ENCODE assay signal across 25 cellular contexts in genomic region chr16:71792176-71792575, GRCh38. TPM values are rescaled to one million over a fixed set of nuclear protein-coding genes. Genes with fewer than 3 reads are reported as not detected.
DNase-seq lines count a peak whose midpoint lies in the region; ATAC-seq and TF ChIP-seq lines count a peak whose summit lies in the region.
"Had no signal": no experiment of that assay in that cellular context is flagged by ENCODE, and none has a peak within 500 bp of the region (broad histone marks: within the 10 kb centered on the region; RNA-seq: fewer than 3 reads in every experiment).

No MANE protein-coding gene starts in this region.

- intact Hi-C loops in CD14-positive monocyte (cut with micrococcal nuclease), result no loop called here
- intact Hi-C loops in naive thymus-derived CD4-positive, alpha-beta T cell (cut with micrococcal nuclease), result loop anchor here in 1 of 2 donors (5.0 kb wide), 1 partner anchor 90 kb away; the partner anchor contains the start of gene ZNF821

- H3K27ac Mint-ChIP-seq in CD14-positive monocyte, result peak overlapping the region in 4 of 7 donors; percentile 2 to 38 (median 18)
- H3K27ac Mint-ChIP-seq in central memory CD8-positive, alpha-beta T cell (ENCODE audit: low read depth), result peak overlapping the region; percentile 61
- peak overlapping the region in 8 of 9 donors; percentile 7 to 65 (median 42) for H3K27ac Mint-ChIP-seq in naive thymus-derived CD4-positive, alpha-beta T cell

- POLR2A ChIA-PET in naive thymus-derived CD4-positive, alpha-beta T cell (lab: Charles Lee), result no interaction called here

- no peak for ATAC-seq in central memory CD8-positive, alpha-beta T cell (replicated peaks; ENCODE audit: extremely low read depth, poor library complexity, severe bottlenecking)
- no peak for ATAC-seq in naive thymus-derived CD4-positive, alpha-beta T cell
- no peak for ATAC-seq in GM21528 (IDR thresholded peaks at IDR 0.05; ENCODE audit: low FRiP score, unreplicated experiment)
- no peak for ATAC-seq in HG03469 (IDR thresholded peaks at IDR 0.05; ENCODE audit: unreplicated experiment)
- ATAC-seq: T-cell had no signal

- peaks cover 36 to 58% of the 10 kb centered on the region in 2 donors for H3K36me3 Mint-ChIP-seq in CD14-positive monocyte
- H3K36me3 Mint-ChIP-seq in central memory CD8-positive, alpha-beta T cell (ENCODE audit: insufficient read depth), result peaks cover 25% of the 10 kb centered on the region
- H3K36me3 Mint-ChIP-seq in naive thymus-derived CD4-positive, alpha-beta T cell, result peaks cover 7 to 38% (median 14%) of the 10 kb centered on the region in 5 donors

- H3K9me3 Mint-ChIP-seq in CD14-positive monocyte, result no peaks in the 10 kb centered on the region
- H3K9me3 Mint-ChIP-seq in central memory CD8-positive, alpha-beta T cell, result no peaks in the 10 kb centered on the region
- H3K9me3 Mint-ChIP-seq in naive thymus-derived CD4-positive, alpha-beta T cell, result no peaks in the 10 kb centered on the region
- H3K9me3 Mint-ChIP-seq: T-cell had no signal

- H3K4me1 Mint-ChIP-seq in CD14-positive monocyte, result peaks cover 32% of the 10 kb centered on the region
- peaks cover 62% of the 10 kb centered on the region for H3K4me1 Mint-ChIP-seq in central memory CD8-positive, alpha-beta T cell
- H3K4me1 Mint-ChIP-seq in naive thymus-derived CD4-positive, alpha-beta T cell, result peaks cover 47 to 94% (median 83%) of the 10 kb centered on the region in 7 donors

- H3K27me3 ChIP-seq in naive thymus-derived CD4-positive, alpha-beta T cell (ENCODE audit: control insufficient read depth in 2 of 2, insufficient read depth in 2 of 2, low read length in 2 of 2), result no peaks in the 10 kb centered on the region
- H3K27me3 ChIP-seq: thyroid gland had no signal

- H3K9me3 ChIP-seq in naive thymus-derived CD4-positive, alpha-beta T cell (ENCODE audit: control insufficient read depth in 2 of 3, low read length in 3 of 3), result no peaks in the 10 kb centered on the region
- H3K9me3 ChIP-seq: thyroid gland had no signal

- peaks cover 0 to 2% (median 0%) of the 10 kb centered on the region in 3 donors for H3K27me3 Mint-ChIP-seq in CD14-positive monocyte (ENCODE audit: low read depth in 3 of 3)
- H3K27me3 Mint-ChIP-seq in central memory CD8-positive, alpha-beta T cell, result no peaks in the 10 kb centered on the region
- no peaks in the 10 kb centered on the region for H3K27me3 Mint-ChIP-seq in naive thymus-derived CD4-positive, alpha-beta T cell
- H3K27me3 Mint-ChIP-seq: T-cell had no signal

- no peak for TF ChIP-seq CTCF in CD14-positive monocyte (IDR thresholded peaks at IDR 0.05)

- H3K36me3 ChIP-seq in naive thymus-derived CD4-positive, alpha-beta T cell (ENCODE audit: control insufficient read depth in 2 of 3, insufficient read depth in 3 of 3, low read length in 3 of 3), result peaks cover 0 to 21% (median 6%) of the 10 kb centered on the region in 3 experiments

- no peak overlapping the region for H3K27ac ChIP-seq in naive thymus-derived CD4-positive, alpha-beta T cell (ENCODE audit: low read depth, low read length)
- H3K27ac ChIP-seq: thyroid gland, VCaP had no signal

- CTCF ChIA-PET in naive thymus-derived CD4-positive, alpha-beta T cell (lab: Charles Lee), result interaction anchor here (0.5 kb wide), 1 partner anchor 47 kb away, joined by 6 read pairs; no protein-coding TSS in a partner anchor

- DNase-seq in CD14-positive monocyte (ENCODE audit: low spot score) (no peak), EH (ENCODE audit: low read depth) (peak; percentile 31)
- DNase-seq in central memory CD8-positive, alpha-beta T cell (ENCODE audit: low spot score in 2 of 2), result no peak
- DNase-seq in naive thymus-derived CD4-positive, alpha-beta T cell, result no peak
- DNase-seq in activated CD4-positive, alpha-beta T cell treated with anti-CD3 and anti-CD28 coated beads for 48 hours, result no peak
- DNase-seq: activated CD4-positive, alpha-beta T cell treated with anti-CD3 and anti-CD28 coated beads, Interleukin-2, amount 50 U/mL, for 4 hours; activated CD8-positive, alpha-beta memory T cell treated with anti-CD3 and anti-CD28 coated beads, Interleukin-2, amount 50 U/mL, for 4 hours; activated gamma-delta T cell; anterior cingulate cortex; GOT3; hippocampal formation; Karpas-422; NCI-H1105 treated with DMSO at 0.1 percent for 48 hours; NCI-H2029 treated with DMSO at 0.1 percent for 48 hours; NCI-H446; occipital lobe; Right ventricle myocardium superior; stimulated activated CD4-positive, alpha-beta T cell treated with anti-CD3 and anti-CD28 coated beads, Interleukin-2, amount 100 ng/mL, for 48 hours; stimulated activated naive CD4-positive, alpha-beta T cell treated with Interleukin-2 at 50 U/mL for 16 hours; T-cell; thyroid gland had no signal

- H3K4me3 ChIP-seq in naive thymus-derived CD4-positive, alpha-beta T cell (ENCODE audit: low read length), result no peak overlapping the region
- H3K4me3 ChIP-seq: smooth muscle cell, thyroid gland had no signal

- H3K4me1 ChIP-seq in naive thymus-derived CD4-positive, alpha-beta T cell (ENCODE audit: control insufficient read depth in 2 of 2, insufficient read depth in 2 of 2, low read length in 2 of 2), result peaks cover 16 to 29% of the 10 kb centered on the region in 2 donors

- no peak overlapping the region for H3K4me3 Mint-ChIP-seq in CD14-positive monocyte
- peak overlapping the region; percentile 16 for H3K4me3 Mint-ChIP-seq in central memory CD8-positive, alpha-beta T cell
- peak overlapping the region; percentile 2 to 67 (median 50) for H3K4me3 Mint-ChIP-seq in naive thymus-derived CD4-positive, alpha-beta T cell

RNA-seq across cellular contexts. Expression of gene AP1G1, which starts 16.5 kb away (rescaled TPM):
- 10 to 100 TPM in 1 of 2 donors, 1 to 10 TPM in 1; 6.7 to 10.7 TPM for polyA plus RNA-seq in CD14-positive monocyte
- 100 to 1,000 TPM in 2 of 5 experiments, 10 to 100 TPM in 3; 95.3 to 147 (median 100.0) TPM for total RNA-seq in naive thymus-derived CD4-positive, alpha-beta T cell
- polyA plus RNA-seq in naive thymus-derived CD4-positive, alpha-beta T cell, result 10 to 100 TPM in 1 of 2 donors, 1 to 10 TPM in 1; 6.7 to 12.8 TPM

RNA-seq across cellular contexts. Expression of gene ATXN1L, which starts 53.6 kb away (rescaled TPM):
- polyA plus RNA-seq in CD14-positive monocyte, result 10 to 100 TPM in 1 of 2 donors, 1 to 10 TPM in 1; 6.7 to 10.0 TPM
- 10 to 100 TPM; 24.6 to 52.9 (median 30.7) TPM for total RNA-seq in naive thymus-derived CD4-positive, alpha-beta T cell
- polyA plus RNA-seq in naive thymus-derived CD4-positive, alpha-beta T cell, result 10 to 100 TPM in 1 of 2 donors, 1 to 10 TPM in 1; 8.9 to 10.7 TPM

Comparison
In these comparisons a context has a peak if more than half of its experiments do, and no peak if none do; other contexts are left out.
1. H3K4me3 Mint-ChIP-seq: peak in central memory CD8-positive, alpha-beta T cell (single experiment) and naive thymus-derived CD4-positive, alpha-beta T cell (10 of 10); none in CD14-positive monocyte (0 of 2).
2. Peak in every context shown above with its lines, with median percentiles within 50 percentile points of each other: H3K27ac Mint-ChIP-seq.